In genomic region chr17:1384881-1385280, GRCh38 we compare ENCODE assay signal across 19 cellular contexts. TPM values are rescaled to one million over a fixed set of nuclear protein-coding genes. Genes with fewer than 3 reads are reported as not detected.
DNase-seq lines count a peak whose midpoint lies in the region; ATAC-seq and TF ChIP-seq lines count a peak whose summit lies in the region.
"Had no signal": no experiment of that assay in that cellular context is flagged by ENCODE, and none has a peak within 500 bp of the region (broad histone marks: within the 10 kb centered on the region; RNA-seq: fewer than 3 reads in every experiment).

No MANE protein-coding gene starts in this region.

- H3K27ac ChIP-seq in skeletal muscle tissue (ENCODE audit: low read depth, low read length) (peak overlapping the region; percentile 25), ascending aorta (peak overlapping the region in 1 of 2 donors; percentile 72), brain microvascular endothelial cell (no peak overlapping the region)
- H3K27ac ChIP-seq: A549; BLaER1 treated with 17β-estradiol and CSF1 and Interleukin-3, amounts not matched to agents 10 nM and 100 nM; foreskin keratinocyte had no signal

- no peak for TF ChIP-seq CTCF in WTC11 (IDR thresholded peaks at IDR 0.05)
- TF ChIP-seq CTCF in ascending aorta (IDR thresholded peaks at IDR 0.05) = no peak
- TF ChIP-seq CTCF in brain microvascular endothelial cell (IDR thresholded peaks at IDR 0.05; ENCODE audit: low read depth, low read length, missing control alignments) = no peak

- POLR2A ChIA-PET in WTC11 (lab: Charles Lee) = no interaction called here

- peak overlapping the region; percentile 63 for H3K27ac Mint-ChIP-seq in activated T-cell treated with anti-CD3 and anti-CD28 coated beads, Interleukin-2, amount 50 U/mL, for 72 hours
- peak overlapping the region; percentile 62 for H3K27ac Mint-ChIP-seq in WTC11

- H3K36me3 Mint-ChIP-seq in activated T-cell treated with anti-CD3 and anti-CD28 coated beads, Interleukin-2, amount 50 U/mL, for 72 hours (ENCODE audit: insufficient read depth in 2 of 2) = peaks cover 0 to 10% of the 10 kb centered on the region in 2 donors
- H3K36me3 Mint-ChIP-seq in WTC11 = 0 out of 2 replicates have a peak, but pooled peaks cover 4% of the 10 kb centered on the region

- no peak overlapping the region for H3K9ac ChIP-seq in skeletal muscle tissue (ENCODE audit: low read depth in 1 of 3, low read length in 3 of 3)
- H3K9ac ChIP-seq: BLaER1 treated with 17β-estradiol and CSF1 and Interleukin-3, amounts not matched to agents 10 nM and 100 nM had no signal

- CTCF ChIA-PET in WTC11 (lab: Charles Lee) = interaction anchor here (0.6 to 10.1 kb wide), 2 partner anchors 17 to 19 kb away, joined by 3 to 102 read pairs; no protein-coding TSS in a partner anchor

- no peaks in the 10 kb centered on the region for H3K27me3 Mint-ChIP-seq in activated T-cell treated with anti-CD3 and anti-CD28 coated beads, Interleukin-2, amount 50 U/mL, for 72 hours (ENCODE audit: low read depth)
- H3K27me3 Mint-ChIP-seq in WTC11 (ENCODE audit: low read depth) = no peaks in the 10 kb centered on the region

- no peaks in the 10 kb centered on the region for H3K9me3 ChIP-seq in skeletal muscle tissue (ENCODE audit: control insufficient read depth in 3 of 3, low read length in 3 of 3)
- no peaks in the 10 kb centered on the region for H3K9me3 ChIP-seq in ascending aorta
- H3K9me3 ChIP-seq: A549; BLaER1 treated with 17β-estradiol and CSF1 and Interleukin-3, amounts not matched to agents 10 nM and 100 nM had no signal

- ATAC-seq in activated T-cell treated with anti-CD3 and anti-CD28 coated beads, Interleukin-2, amount 50 U/mL, for 72 hours (replicated peaks in 1 of 2) = no peak
- ATAC-seq in WTC11 = no peak
- ATAC-seq in left cardiac atrium = peak; percentile 63 to 70
- no peak for ATAC-seq in HG02763 (IDR thresholded peaks at IDR 0.05; ENCODE audit: unreplicated experiment)

- H3K4me3 Mint-ChIP-seq in activated T-cell treated with anti-CD3 and anti-CD28 coated beads, Interleukin-2, amount 50 U/mL, for 72 hours = no peak overlapping the region
- H3K4me3 Mint-ChIP-seq in WTC11 = no peak overlapping the region
- H3K4me3 Mint-ChIP-seq: neural crest cell had no signal

- no peak for DNase-seq in activated T-cell treated with anti-CD3 and anti-CD28 coated beads, Interleukin-2, amount 50 U/mL, for 72 hours
- DNase-seq in activated T-cell treated with anti-CD3 and anti-CD28 coated beads for 4 hours = no peak
- DNase-seq in WTC11 (ENCODE audit: low spot score) = no peak
- no peak for DNase-seq in left cardiac atrium
- DNase-seq in ascending aorta (ENCODE audit: low spot score in 2 of 2) = no peak
- no peak for DNase-seq in brain microvascular endothelial cell
- DNase-seq: DMS 273 treated with DMSO at 0.1 percent for 48 hours; NCI-H1417; NCI-H2171 treated with DMSO at 0.1 percent for 48 hours; NCI-H69; SHP77; stimulated activated CD4-positive, alpha-beta T cell treated with anti-CD3 and anti-CD28 coated beads, Interleukin-12 subunit alpha, Interleukin-12 subunit beta, amount 100 ng/mL, for 4 hours; T-helper 1 cell had no signal

- H3K4me1 Mint-ChIP-seq in activated T-cell treated with anti-CD3 and anti-CD28 coated beads, Interleukin-2, amount 50 U/mL, for 72 hours (ENCODE audit: low read depth) = peaks cover 72% of the 10 kb centered on the region
- peaks cover 56% of the 10 kb centered on the region for H3K4me1 Mint-ChIP-seq in WTC11

- no peaks in the 10 kb centered on the region for H3K36me3 ChIP-seq in skeletal muscle tissue (ENCODE audit: control insufficient read depth in 3 of 3, insufficient read depth in 3 of 3, low read length in 3 of 3)
- H3K36me3 ChIP-seq in ascending aorta = no peaks in the 10 kb centered on the region
- H3K36me3 ChIP-seq in brain microvascular endothelial cell (replicated peaks) = no peaks in the 10 kb centered on the region

- H3K27me3 ChIP-seq in skeletal muscle tissue (ENCODE audit: control insufficient read depth in 3 of 3, insufficient read depth in 3 of 3, low read length in 3 of 3) = no peaks in the 10 kb centered on the region
- no peaks in the 10 kb centered on the region for H3K27me3 ChIP-seq in ascending aorta
- H3K27me3 ChIP-seq in brain microvascular endothelial cell (replicated peaks) = no peaks in the 10 kb centered on the region
- H3K27me3 ChIP-seq: BLaER1 treated with 17β-estradiol and CSF1 and Interleukin-3, amounts not matched to agents 10 nM and 100 nM; foreskin keratinocyte had no signal

- intact Hi-C loops in left cardiac atrium (cut with DNase I) (no loop called here), ascending aorta (cut with DNase I) (no loop called here)

- H3K4me3 ChIP-seq in skeletal muscle tissue (ENCODE audit: low read length in 3 of 3) (no peak overlapping the region), ascending aorta (no peak overlapping the region), brain microvascular endothelial cell (ENCODE audit: low read depth, low read length) (no peak overlapping the region)
- H3K4me3 ChIP-seq: A549; BLaER1 treated with 17β-estradiol and CSF1 and Interleukin-3, amounts not matched to agents 10 nM and 100 nM had no signal

- H3K9me3 Mint-ChIP-seq in activated T-cell treated with anti-CD3 and anti-CD28 coated beads, Interleukin-2, amount 50 U/mL, for 72 hours = no peaks in the 10 kb centered on the region
- no peaks in the 10 kb centered on the region for H3K9me3 Mint-ChIP-seq in WTC11
- H3K9me3 Mint-ChIP-seq: neural crest cell had no signal

- in situ Hi-C loops in brain microvascular endothelial cell (cut with HindIII; ENCODE audit: low pct_ligation_motif_present, low sequenced_read_pairs) = no loop called here

- peaks cover 22 to 47% (median 38%) of the 10 kb centered on the region in 3 donors for H3K4me1 ChIP-seq in skeletal muscle tissue (ENCODE audit: control insufficient read depth in 3 of 3, insufficient read depth in 3 of 3, low read length in 3 of 3)
- peaks cover 16 to 75% of the 10 kb centered on the region in 2 donors for H3K4me1 ChIP-seq in ascending aorta

TF ChIP-seq in WTC11, 78 proteins besides CTCF, POLR2A, EP300 and RAD21 (continues in another document):
- TF ChIP-seq GABPB1 (CRISPR knock-in tag; IDR thresholded peaks at IDR 0.05) (no peak), ZNF263 (CRISPR knock-in tag; IDR thresholded peaks at IDR 0.05; ENCODE audit: low read depth) (no peak), MYBL2 (CRISPR knock-in tag; IDR thresholded peaks at IDR 0.05) (no peak), NFATC4 (CRISPR knock-in tag; IDR thresholded peaks at IDR 0.05) (no peak), GTF2I (CRISPR knock-in tag; conservative IDR thresholded peaks at IDR 0.05) (no peak), IRF2 (CRISPR knock-in tag; IDR thresholded peaks at IDR 0.05; ENCODE audit: borderline replicate concordance, low read depth) (no peak), ZBTB43 (CRISPR knock-in tag; IDR thresholded peaks at IDR 0.05) (no peak), ATF2 (CRISPR knock-in tag; IDR thresholded peaks at IDR 0.05; ENCODE audit: borderline replicate concordance, low read depth) (no peak)
- TF ChIP-seq, protein P1, sequence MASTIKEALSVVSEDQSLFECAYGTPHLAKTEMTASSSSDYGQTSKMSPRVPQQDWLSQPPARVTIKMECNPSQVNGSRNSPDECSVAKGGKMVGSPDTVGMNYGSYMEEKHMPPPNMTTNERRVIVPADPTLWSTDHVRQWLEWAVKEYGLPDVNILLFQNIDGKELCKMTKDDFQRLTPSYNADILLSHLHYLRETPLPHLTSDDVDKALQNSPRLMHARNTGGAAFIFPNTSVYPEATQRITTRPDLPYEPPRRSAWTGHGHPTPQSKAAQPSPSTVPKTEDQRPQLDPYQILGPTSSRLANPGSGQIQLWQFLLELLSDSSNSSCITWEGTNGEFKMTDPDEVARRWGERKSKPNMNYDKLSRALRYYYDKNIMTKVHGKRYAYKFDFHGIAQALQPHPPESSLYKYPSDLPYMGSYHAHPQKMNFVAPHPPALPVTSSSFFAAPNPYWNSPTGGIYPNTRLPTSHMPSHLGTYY (CRISPR knock-in tag; IDR thresholded peaks at IDR 0.05) = no peak
- TF ChIP-seq, protein P2, sequence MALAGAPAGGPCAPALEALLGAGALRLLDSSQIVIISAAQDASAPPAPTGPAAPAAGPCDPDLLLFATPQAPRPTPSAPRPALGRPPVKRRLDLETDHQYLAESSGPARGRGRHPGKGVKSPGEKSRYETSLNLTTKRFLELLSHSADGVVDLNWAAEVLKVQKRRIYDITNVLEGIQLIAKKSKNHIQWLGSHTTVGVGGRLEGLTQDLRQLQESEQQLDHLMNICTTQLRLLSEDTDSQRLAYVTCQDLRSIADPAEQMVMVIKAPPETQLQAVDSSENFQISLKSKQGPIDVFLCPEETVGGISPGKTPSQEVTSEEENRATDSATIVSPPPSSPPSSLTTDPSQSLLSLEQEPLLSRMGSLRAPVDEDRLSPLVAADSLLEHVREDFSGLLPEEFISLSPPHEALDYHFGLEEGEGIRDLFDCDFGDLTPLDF (CRISPR knock-in tag; IDR thresholded peaks at IDR 0.05) = no peak

RNA-seq across cellular contexts. Expression of gene YWHAE, which starts 15.1 kb away (rescaled TPM):
- 100 to 1,000 TPM; 328 to 339 TPM for total RNA-seq in activated T-cell treated with anti-CD3 and anti-CD28 coated beads, Interleukin-2, amount 50 U/mL, for 72 hours
- total RNA-seq in WTC11 (2021) (1,033 to 1,180 TPM (median 1,148 TPM) in 3 replicates), left cardiac atrium (100 to 1,000 TPM; 491 to 596 TPM), skeletal muscle tissue (280 TPM), ascending aorta (261 TPM)

Comparison
In these comparisons a context has a peak if more than half of its experiments do, and no peak if none do; other contexts are left out.
1. ATAC-seq: peak in left cardiac atrium (2 of 2); none in activated T-cell treated with anti-CD3 and anti-CD28 coated beads, Interleukin-2, amount 50 U/mL, for 72 hours (0 of 2), WTC11 (single experiment) and HG02763 (single experiment).